In genomic region chrX:53254570-53255461, GRCh38 we compare ENCODE assay signal across 32 cellular contexts.
"Had no signal": no experiment of that assay in that cellular context is flagged by ENCODE, and none has a peak within 500 bp of the region (broad histone marks: within the 10 kb centered on the region; RNA-seq: fewer than 3 reads in every experiment).

No MANE protein-coding gene starts in this region.

- H3K27me3 Mint-ChIP-seq: activated CD8-positive, alpha-beta T cell treated with anti-CD3 and anti-CD28 coated beads for 36 hours; activated naive CD8-positive, alpha-beta T cell; activated T-helper 17 cell treated with anti-CD3 and anti-CD28 coated beads, Interleukin-2, amount 50 U/mL, for 72 hours had no signal

- H3K4me3 Mint-ChIP-seq: activated B cell treated with CpG ODN at 0.5 μM for 24 hours; activated CD8-positive, alpha-beta T cell treated with anti-CD3 and anti-CD28 coated beads for 36 hours; activated naive CD8-positive, alpha-beta T cell; activated T-cell treated with anti-CD3 and anti-CD28 coated beads, Interleukin-2, amount 50 U/mL, for 4 hours; activated T-helper 17 cell treated with anti-CD3 and anti-CD28 coated beads, Interleukin-2, amount 50 U/mL, for 72 hours; T-helper 17 cell; T-helper 2 cell treated with Interferon-gamma antibody and Interleukin-4, amounts not matched to agents 5 μg/mL and 100 μg/mL, for 36 hours had no signal

- H3K27me3 ChIP-seq: body of pancreas, colonic mucosa, esophagus muscularis mucosa, foreskin keratinocyte had no signal

- H3K9me3 ChIP-seq: body of pancreas, colonic mucosa, esophagus muscularis mucosa, gastrocnemius medialis, heart right ventricle had no signal

- H3K36me3 ChIP-seq: colonic mucosa, gastrocnemius medialis, WERI-Rb-1 had no signal

- ATAC-seq: activated CD4-positive, CD25-positive, alpha-beta regulatory T cell treated with anti-CD3 and anti-CD28 coated beads, Interleukin-2, amount 50 U/mL, for 24 hours; activated CD8-positive, alpha-beta T cell treated with anti-CD3 and anti-CD28 coated beads for 36 hours; activated T-cell treated with anti-CD3 and anti-CD28 coated beads, Interleukin-2, amount 50 U/mL, for 4 hours; activated T-helper 17 cell treated with anti-CD3 and anti-CD28 coated beads, Interleukin-2, amount 50 U/mL, for 72 hours; body of pancreas; foreskin keratinocyte; gastrocnemius medialis; T-helper 17 cell had no signal

- H3K9me3 Mint-ChIP-seq: activated B cell treated with CpG ODN at 0.5 μM for 24 hours; activated CD8-positive, alpha-beta T cell treated with anti-CD3 and anti-CD28 coated beads for 36 hours; activated T-cell treated with anti-CD3 and anti-CD28 coated beads, Interleukin-2, amount 50 U/mL, for 4 hours; activated T-helper 17 cell treated with anti-CD3 and anti-CD28 coated beads, Interleukin-2, amount 50 U/mL, for 72 hours; T-helper 2 cell treated with Interferon-gamma antibody and Interleukin-4, amounts not matched to agents 5 μg/mL and 100 μg/mL, for 36 hours had no signal

- FAIRE-seq: endometrium had no signal

- H3K27ac Mint-ChIP-seq: activated B cell treated with CpG ODN at 0.5 μM for 24 hours; activated CD8-positive, alpha-beta T cell treated with anti-CD3 and anti-CD28 coated beads for 36 hours; activated naive CD8-positive, alpha-beta T cell; activated T-helper 17 cell treated with anti-CD3 and anti-CD28 coated beads, Interleukin-2, amount 50 U/mL, for 72 hours; T-helper 17 cell; T-helper 2 cell treated with Interferon-gamma antibody and Interleukin-4, amounts not matched to agents 5 μg/mL and 100 μg/mL, for 36 hours had no signal

- H3K27ac ChIP-seq: body of pancreas, colonic mucosa, esophagus muscularis mucosa, foreskin keratinocyte, gastrocnemius medialis, heart right ventricle, WERI-Rb-1 had no signal

- DNase-seq: activated B cell treated with CpG ODN at 0.5 μM for 24 hours; activated CD4-positive, alpha-beta T cell treated with anti-CD3 and anti-CD28 coated beads for 48 hours; activated CD4-positive, alpha-beta T cell treated with anti-CD3 and anti-CD28 coated beads, Interleukin-2, amount 50 U/mL, for 1 hour; activated CD4-positive, alpha-beta T cell treated with anti-CD3 and anti-CD28 coated beads, Interleukin-2, amount 50 U/mL, for 48 hours; activated CD8-positive, alpha-beta memory T cell treated with anti-CD3 and anti-CD28 coated beads for 24 hours; activated CD8-positive, alpha-beta T cell treated with anti-CD3 and anti-CD28 coated beads for 36 hours; activated effector memory CD4-positive, alpha-beta T cell treated with Interleukin-2 at 50 U/mL for 16 hours; activated gamma-delta T cell treated with Interleukin-2 at 50 U/mL for 16 hours; activated naive CD4-positive, alpha-beta T cell treated with anti-CD3 and anti-CD28 coated beads, Interleukin-2, amount 50 U/mL, for 16 hours; activated naive CD4-positive, alpha-beta T cell treated with Interleukin-2 at 50 U/mL for 16 hours; activated T-cell treated with anti-CD3 and anti-CD28 coated beads, Interleukin-2, amount 50 U/mL, for 4 hours; amniotic stem cell; anterior cingulate cortex; body of pancreas; central memory CD4-positive, alpha-beta T cell; cerebellar nuclear complex; colonic mucosa; effector CD8-positive, alpha-beta T cell; foreskin keratinocyte; gastrocnemius medialis; glutamatergic neuron; heart right ventricle; T-helper 1 cell; T-helper 17 cell; T1000; WERI-Rb-1 had no signal

- H3K4me1 Mint-ChIP-seq: activated B cell treated with CpG ODN at 0.5 μM for 24 hours; activated T-helper 17 cell treated with anti-CD3 and anti-CD28 coated beads, Interleukin-2, amount 50 U/mL, for 72 hours; T-helper 17 cell had no signal

- H3K36me3 Mint-ChIP-seq: activated naive CD8-positive, alpha-beta T cell had no signal

- H3K4me3 ChIP-seq: body of pancreas, colonic mucosa, esophagus muscularis mucosa, gastrocnemius medialis, heart right ventricle had no signal

- H3K4me1 ChIP-seq: body of pancreas, colonic mucosa, esophagus muscularis mucosa, foreskin keratinocyte, gastrocnemius medialis, heart right ventricle had no signal
